ENCODE assay signal across 8 cellular contexts in genomic region chr10:104120512-104120902, GRCh38. TPM values are rescaled to one million over a fixed set of nuclear protein-coding genes. Genes with fewer than 3 reads are reported as not detected.
A peak's percentile ranks its signal among the peaks of the same experiment; 100 is the strongest.
DNase-seq lines count a peak whose midpoint lies in the region; ATAC-seq and TF ChIP-seq lines count a peak whose summit lies in the region.

No MANE protein-coding gene starts in this region.

- H4K20me1 ChIP-seq in PC-9 (ENCODE audit: insufficient read depth), result no peaks in the 10 kb centered on the region

- peak overlapping the region; percentile 94 to 97 (median 96) for H3K4me3 Mint-ChIP-seq in CD8-positive, alpha-beta memory T cell
- H3K4me3 Mint-ChIP-seq in endothelial cell (ENCODE audit: unreplicated experiment) (peak overlapping the region; percentile 92), osteocyte (ENCODE audit: unreplicated experiment) (peak overlapping the region; percentile 90)

- peak overlapping the region; percentile 98 to 100 (median 99) for H3K27ac Mint-ChIP-seq in CD8-positive, alpha-beta memory T cell
- peak overlapping the region; percentile 99 for H3K27ac Mint-ChIP-seq in endothelial cell (ENCODE audit: unreplicated experiment)
- H3K27ac Mint-ChIP-seq in osteocyte (ENCODE audit: unreplicated experiment), result peak overlapping the region; percentile 100

- no peaks in the 10 kb centered on the region for H3K27me3 ChIP-seq in CD8-positive, alpha-beta memory T cell (ENCODE audit: insufficient read depth, low read length, poor library complexity, severe bottlenecking)
- H3K27me3 ChIP-seq in PC-9 (ENCODE audit: insufficient read depth, low read depth), result no peaks in the 10 kb centered on the region

- peak overlapping the region; percentile 99 for H3K4me2 ChIP-seq in PC-9

- peak overlapping the region; percentile 97 for H3K4me3 ChIP-seq in CD8-positive, alpha-beta memory T cell (ENCODE audit: low read length)
- H3K4me3 ChIP-seq in PC-9, result peak overlapping the region; percentile 85; the same call in 1 of the 2 replicates

- DNase-seq in CD8-positive, alpha-beta memory T cell, result no peak
- DNase-seq in PC-9 (no peak), endothelial cell (ENCODE audit: low spot score) (no peak), osteocyte (ENCODE audit: extremely low spot score, unreplicated experiment) (no peak), NCI-H1417 (lab: John Stamatoyannopoulos, UW) (no peak), left lobe of liver (ENCODE audit: low spot score) (no peak)
- no peak for DNase-seq in NK-92 treated with Interleukin-12 subunit alpha and Interleukin-12 subunit beta, amount 100 ng/mL, for 24 hours (lab: John Stamatoyannopoulos, UW)
- DNase-seq in activated CD4-positive, alpha-beta T cell treated with anti-CD3 and anti-CD28 coated beads, Interleukin-2, amount 50 U/mL, for 48 hours, result no peak

- H3K36me3 ChIP-seq in CD8-positive, alpha-beta memory T cell (ENCODE audit: insufficient read depth, low read length), result no peaks in the 10 kb centered on the region
- H3K36me3 ChIP-seq in PC-9 (ENCODE audit: low read depth), result no peaks in the 10 kb centered on the region

- no peaks in the 10 kb centered on the region for H3K9me3 Mint-ChIP-seq in CD8-positive, alpha-beta memory T cell
- no peaks in the 10 kb centered on the region for H3K9me3 Mint-ChIP-seq in endothelial cell (ENCODE audit: unreplicated experiment)
- no peaks in the 10 kb centered on the region for H3K9me3 Mint-ChIP-seq in osteocyte (ENCODE audit: unreplicated experiment)

- peaks cover 26% of the 10 kb centered on the region for H3F3A ChIP-seq in PC-9 (ENCODE audit: insufficient read depth, low read depth)

- peak overlapping the region; percentile 100 for H3K27ac ChIP-seq in CD8-positive, alpha-beta memory T cell (ENCODE audit: low read depth, low read length)
- peak overlapping the region; percentile 97 for H3K27ac ChIP-seq in PC-9

- H3K4me1 Mint-ChIP-seq in CD8-positive, alpha-beta memory T cell, result peaks cover 19 to 28% (median 22%) of the 10 kb centered on the region in 3 donors
- peaks cover 19% of the 10 kb centered on the region for H3K4me1 Mint-ChIP-seq in endothelial cell (ENCODE audit: unreplicated experiment)
- H3K4me1 Mint-ChIP-seq in osteocyte (ENCODE audit: unreplicated experiment), result peaks cover 25% of the 10 kb centered on the region

- BruUV-seq in PC-9 (replicated peaks; lab: Mats Ljungman, UMichigan), result no TSS peak

- TF ChIP-seq CTCF in PC-9 (conservative IDR thresholded peaks at IDR 0.05), result no peak
- no peak for TF ChIP-seq CTCF in endothelial cell (IDR thresholded peaks at IDR 0.05; ENCODE audit: unreplicated experiment)
- TF ChIP-seq CTCF in osteocyte (IDR thresholded peaks at IDR 0.05), result no peak

- CTCF ChIA-PET in CD8-positive, alpha-beta memory T cell (lab: Charles Lee), result interaction anchor here (0.6 to 2.9 kb wide), 10 partner anchors 17 to 246 kb away, joined by 3 to 13 read pairs (median 4); partner anchors contain the start of gene GSTO2
- CTCF ChIA-PET in PC-9 (lab: Charles Lee), result interaction anchor here (0.6 to 0.7 kb wide), 4 partner anchors 20 to 73 kb away, joined by 3 to 20 read pairs (median 8); no protein-coding TSS in a partner anchor

- no peaks in the 10 kb centered on the region for H3K9me3 ChIP-seq in CD8-positive, alpha-beta memory T cell (ENCODE audit: low read length)
- H3K9me3 ChIP-seq in PC-9 (ENCODE audit: insufficient read depth, low read depth), result no peaks in the 10 kb centered on the region

- H3K79me2 ChIP-seq in PC-9 (ENCODE audit: low read depth), result no peaks in the 10 kb centered on the region

- POLR2A ChIA-PET in CD8-positive, alpha-beta memory T cell (lab: Charles Lee), result interaction anchor here (0.5 to 2.2 kb wide), 12 partner anchors 42 to 356 kb away, joined by 3 to 12 read pairs (median 4); partner anchors contain the start of genes SLK and STN1
- POLR2A ChIA-PET in PC-9 (lab: Charles Lee; ENCODE audit: unreplicated experiment), result interaction anchor here (0.6 to 0.7 kb wide), 4 partner anchors 38 to 1749 kb away, joined by 4 to 26 read pairs (median 6); partner anchors contain the start of gene CFAP43

- intact Hi-C loops in PC-9 (cut with micrococcal nuclease; ENCODE audit: unreplicated experiment), result loop anchor here (5.0 to 10.0 kb wide), 2 partner anchors 213 to 406 kb away; no protein-coding TSS in a partner anchor

- no peaks in the 10 kb centered on the region for H3K9me2 ChIP-seq in PC-9 (ENCODE audit: insufficient read depth)

- H3K4me1 ChIP-seq in CD8-positive, alpha-beta memory T cell (ENCODE audit: insufficient read depth, low read length), result peaks cover 17% of the 10 kb centered on the region
- peaks cover 45% of the 10 kb centered on the region for H3K4me1 ChIP-seq in PC-9 (replicated peaks; ENCODE audit: insufficient read depth)

- H3K27me3 Mint-ChIP-seq in CD8-positive, alpha-beta memory T cell, result peaks cover 1 to 14% of the 10 kb centered on the region in 2 donors
- peaks cover 8% of the 10 kb centered on the region for H3K27me3 Mint-ChIP-seq in endothelial cell (ENCODE audit: unreplicated experiment)
- no peaks in the 10 kb centered on the region for H3K27me3 Mint-ChIP-seq in osteocyte (ENCODE audit: unreplicated experiment)

- H3K36me3 Mint-ChIP-seq in CD8-positive, alpha-beta memory T cell, result peaks cover 0 to 22% (median 0%) of the 10 kb centered on the region in 3 donors
- H3K36me3 Mint-ChIP-seq in endothelial cell (ENCODE audit: low read depth, unreplicated experiment) (no peaks in the 10 kb centered on the region), osteocyte (ENCODE audit: unreplicated experiment) (peaks cover 4% of the 10 kb centered on the region)

- ATAC-seq in left lobe of liver, result no peak

- H2AFZ ChIP-seq in PC-9, result peak overlapping the region; percentile 94

RNA-seq across cellular contexts. Expression of gene SFR1, which starts 1.5 kb away (rescaled TPM):
- total RNA-seq in CD8-positive, alpha-beta memory T cell, result 10 to 100 TPM; 13.6 to 15.5 TPM
- polyA plus RNA-seq in CD8-positive, alpha-beta memory T cell, result 13.7 TPM
- total RNA-seq in PC-9 (2021) (4.3 TPM in 2 replicates), endothelial cell (ENCODE audit: unreplicated experiment) (8.8 TPM), osteocyte (7.0 and 7.9 TPM in 2 replicates), left lobe of liver (1.2 TPM)

RNA-seq across cellular contexts. Expression of gene COL17A1, which starts 34.8 kb away (rescaled TPM):
- not detected for total RNA-seq in CD8-positive, alpha-beta memory T cell
- not detected for polyA plus RNA-seq in CD8-positive, alpha-beta memory T cell
- total RNA-seq in PC-9 (2021) (31.6 and 41.3 TPM in 2 replicates), endothelial cell (ENCODE audit: unreplicated experiment) (4.2 TPM), osteocyte (not detected in 2 replicates), left lobe of liver (0.13 TPM)
